In genomic region chr20:37457928-37458327, GRCh38 we compare ENCODE assay signal across 22 cellular contexts.
"Had no signal": no experiment of that assay in that cellular context is flagged by ENCODE, and none has a peak within 500 bp of the region (broad histone marks: within the 10 kb centered on the region; RNA-seq: fewer than 3 reads in every experiment).

No MANE protein-coding gene starts in this region.

- H3K9me3 Mint-ChIP-seq: effector memory CD8-positive, alpha-beta T cell had no signal

- H3K36me3 Mint-ChIP-seq: neural progenitor cell had no signal

- DNase-seq: cerebellar nuclear complex; cortex of kidney; effector memory CD8-positive, alpha-beta T cell; erythroblast; esophagus squamous epithelium; foreskin fibroblast; heart right ventricle; hippocampal formation; left cardiac atrium; left lung; mesendoderm; mucosa of descending colon; naive B cell; sigmoid colon; stimulated activated CD4-positive, alpha-beta T cell treated with anti-CD3 and anti-CD28 coated beads, Interleukin-15, amount 100 ng/mL, for 24 hours; stimulated activated CD4-positive, alpha-beta T cell treated with anti-CD3 and anti-CD28 coated beads, Interleukin-2, amount 100 ng/mL, for 48 hours; stimulated activated naive B cell treated with anti-CD40 and anti-IgM and Interleukin-4, amounts not matched to agents 10 μg/mL and 1 μg/mL and 100 μg/mL, for 72 hours; upper lobe of right lung; uterus had no signal

- H3K4me1 Mint-ChIP-seq: naive B cell; neural progenitor cell; stimulated activated naive B cell treated with anti-CD40 and anti-IgM and Interleukin-4, amounts not matched to agents 10 μg/mL and 1 μg/mL and 100 μg/mL, for 72 hours had no signal

- H3K4me3 Mint-ChIP-seq: effector memory CD8-positive, alpha-beta T cell; naive B cell; nephron; neural progenitor cell; stimulated activated naive B cell treated with anti-CD40 and anti-IgM and Interleukin-4, amounts not matched to agents 10 μg/mL and 1 μg/mL and 100 μg/mL, for 72 hours; stimulated activated naive CD8-positive, alpha-beta T cell treated with anti-CD3 and anti-CD28 coated beads, Interleukin-15, Interleukin-2, amounts not matched to agents 100 ng/mL and 50 ng/mL, for 24 hours had no signal

- H3K27ac Mint-ChIP-seq: effector memory CD8-positive, alpha-beta T cell; naive B cell; nephron; neural progenitor cell; stimulated activated naive B cell treated with anti-CD40 and anti-IgM and Interleukin-4, amounts not matched to agents 10 μg/mL and 1 μg/mL and 100 μg/mL, for 72 hours; stimulated activated naive CD8-positive, alpha-beta T cell treated with anti-CD3 and anti-CD28 coated beads, Interleukin-15, Interleukin-2, amounts not matched to agents 100 ng/mL and 50 ng/mL, for 24 hours had no signal

- ATAC-seq: effector memory CD8-positive, alpha-beta T cell; heart right ventricle; left lung; mucosa of descending colon; stimulated activated naive B cell treated with anti-CD40 and anti-IgM and Interleukin-4, amounts not matched to agents 10 μg/mL and 1 μg/mL and 100 μg/mL, for 72 hours; upper lobe of right lung had no signal
